Comparison of ENCODE assay signal across 13 cellular contexts in the genomic region with DNA sequence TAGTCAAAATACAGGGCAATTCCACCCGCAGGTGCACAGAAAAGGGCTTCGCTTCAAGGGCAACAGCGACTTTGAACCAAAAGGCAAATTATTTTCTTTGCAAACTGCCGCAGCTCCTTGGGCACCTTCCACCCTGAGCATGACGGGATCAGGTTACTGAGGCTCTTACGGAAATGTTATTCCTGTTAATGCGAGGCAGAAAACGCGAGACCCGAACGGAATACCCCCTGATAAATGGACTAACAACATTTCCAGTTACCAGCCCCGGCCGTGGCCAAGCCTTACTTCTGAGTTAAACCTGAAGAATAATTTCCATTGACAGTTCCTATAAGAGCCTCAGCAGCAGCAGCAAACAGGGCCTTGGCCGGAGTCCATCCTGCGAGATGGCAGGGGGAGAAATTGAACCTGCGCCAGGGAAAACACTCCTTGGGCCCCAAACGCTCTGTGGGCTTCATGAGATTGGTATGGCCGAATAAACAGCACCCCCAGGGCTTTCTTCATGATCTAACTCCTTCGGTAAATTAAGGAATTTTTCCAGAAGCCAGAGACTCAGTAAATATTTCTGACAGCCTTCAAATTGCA.
A peak's percentile ranks its signal among the peaks of the same experiment; 100 is the strongest.
DNase-seq lines count a peak whose midpoint lies in the region; ATAC-seq and TF ChIP-seq lines count a peak whose summit lies in the region.
"Had no signal": no experiment of that assay in that cellular context is flagged by ENCODE, and none has a peak within 500 bp of the region (broad histone marks: within the 10 kb centered on the region; RNA-seq: fewer than 3 reads in every experiment).

No MANE protein-coding gene starts in this region.

- no peak overlapping the region for H3K27ac ChIP-seq in esophagus muscularis mucosa (replicated peaks in 1 of 4)
- H3K27ac ChIP-seq: SJSA1, upper lobe of right lung had no signal

- no peak for ATAC-seq in GM21526 (IDR thresholded peaks at IDR 0.05; ENCODE audit: low FRiP score, unreplicated experiment)
- ATAC-seq: activated T-helper 17 cell treated with anti-CD3 and anti-CD28 coated beads, Interleukin-2, amount 50 U/mL, for 72 hours; upper lobe of right lung had no signal

- intact Hi-C loops in esophagus muscularis mucosa (cut with DNase I) = no loop called here

- peaks cover 0 to 5% (median 0%) of the 10 kb centered on the region in 4 donors for H3K36me3 ChIP-seq in esophagus muscularis mucosa
- H3K36me3 ChIP-seq: SJSA1, upper lobe of right lung had no signal

- in situ Hi-C loops in Caki2 (cut with HindIII; ENCODE audit: low pct_unique_long_range_greater_than_20kb, low sequenced_read_pairs) = no loop called here

- WGBS in esophagus muscularis mucosa = 58% methylated on average over 19 of the region's 19 CpGs

- DNase-seq in Caki2 (ENCODE audit: low read depth) (peak; percentile 37), NCI-H1105 treated with DMSO at 0.1 percent for 48 hours (lab: John Stamatoyannopoulos, UW) (peak; percentile 83), brain pericyte (ENCODE audit: low read depth, low spot score) (peak; percentile 81), non-pigmented ciliary epithelial cell (ENCODE audit: low read depth) (peak; percentile 27), NCI-H748 (lab: John Stamatoyannopoulos, UW; ENCODE audit: unreplicated experiment) (no peak), esophagus muscularis mucosa (ENCODE audit: extremely low spot score) (no peak), NCI-H1048 (lab: John Stamatoyannopoulos, UW) (no peak)
- DNase-seq: activated B cell treated with CpG ODN at 0.5 μM for 24 hours, retina, upper lobe of right lung had no signal

- peaks cover 8 to 19% (median 13%) of the 10 kb centered on the region in 4 donors for H3K4me1 ChIP-seq in esophagus muscularis mucosa

- H3K4me3 ChIP-seq in esophagus muscularis mucosa = no peak overlapping the region
- H3K4me3 ChIP-seq: SJSA1, upper lobe of right lung had no signal

- peaks cover 0 to 11% (median 0%) of the 10 kb centered on the region in 4 donors for H3K27me3 ChIP-seq in esophagus muscularis mucosa
- H3K27me3 ChIP-seq: SJSA1, upper lobe of right lung had no signal

- TF ChIP-seq CTCF in esophagus muscularis mucosa (IDR thresholded peaks at IDR 0.05) = no peak

- TF ChIP-seq EP300 in esophagus muscularis mucosa (IDR thresholded peaks at IDR 0.05) = no peak

- no peaks in the 10 kb centered on the region for H3K9me3 ChIP-seq in esophagus muscularis mucosa
- H3K9me3 ChIP-seq: SJSA1, upper lobe of right lung had no signal

- no peak for TF ChIP-seq POLR2A in esophagus muscularis mucosa (IDR thresholded peaks at IDR 0.05; ENCODE audit: low read depth)

Comparison
In these comparisons a context has a peak if more than half of its experiments do, and no peak if none do; other contexts are left out.
1. DNase-seq: peak in Caki2 (single experiment), NCI-H1105 treated with DMSO at 0.1 percent for 48 hours (single experiment), brain pericyte (single experiment) and non-pigmented ciliary epithelial cell (single experiment); none in NCI-H748 (single experiment), esophagus muscularis mucosa (single experiment) and NCI-H1048 (single experiment).